Comparison of ENCODE assay signal across 13 cellular contexts in genomic region chr12:14937689-14938088, GRCh38. TPM values are rescaled to one million over a fixed set of nuclear protein-coding genes. Genes with fewer than 3 reads are reported as not detected.
DNase-seq lines count a peak whose midpoint lies in the region; ATAC-seq, FAIRE-seq and TF ChIP-seq lines count a peak whose summit lies in the region.
"Had no signal": no experiment of that assay in that cellular context is flagged by ENCODE, and none has a peak within 500 bp of the region (broad histone marks: within the 10 kb centered on the region; RNA-seq: fewer than 3 reads in every experiment).

No MANE protein-coding gene starts in this region.

- H2AK5ac ChIP-seq in IMR-90 (ENCODE audit: low read depth, low read length) = no peak overlapping the region

- no peak overlapping the region for H2BK120ac ChIP-seq in IMR-90 (ENCODE audit: low read depth, low read length)

- H3K9me1 ChIP-seq in IMR-90 (ENCODE audit: insufficient read depth, low read length) = no peaks in the 10 kb centered on the region

- dilution Hi-C loops in IMR-90 (cut with HindIII; ENCODE audit: low sequenced_read_pairs, unreplicated experiment) = no loop called here

- H3K4me1 ChIP-seq in IMR-90 (ENCODE audit: control insufficient read depth, insufficient read depth, low read length) (peaks cover 2% of the 10 kb centered on the region; the same call in 1 of the 2 replicates), astrocyte (ENCODE audit: insufficient read depth, low read length) (no peaks in the 10 kb centered on the region)

- H4K8ac ChIP-seq in IMR-90 (ENCODE audit: low read depth in 2 of 2, low read length in 2 of 2) = no peak overlapping the region

- H3K4me2 ChIP-seq in IMR-90 (ENCODE audit: low read depth, low read length) (no peak overlapping the region), astrocyte (ENCODE audit: low read length) (no peak overlapping the region)

- H2AFZ ChIP-seq in IMR-90 (replicated peaks; ENCODE audit: low read length, poor library complexity) = no peak overlapping the region
- H2AFZ ChIP-seq in astrocyte (ENCODE audit: low read depth, low read length) = no peak overlapping the region

- peaks cover 3% of the 10 kb centered on the region for H3K9me3 Mint-ChIP-seq in astrocyte (ENCODE audit: unreplicated experiment)
- no peaks in the 10 kb centered on the region for H3K9me3 Mint-ChIP-seq in stimulated activated naive CD8-positive, alpha-beta T cell treated with anti-CD3 and anti-CD28 coated beads, Interleukin-15, amount 100 ng/mL, for 72 hours

- H3K27me3 ChIP-seq in IMR-90 (ENCODE audit: control insufficient read depth, insufficient read depth, low read length) (no peaks in the 10 kb centered on the region), astrocyte (ENCODE audit: insufficient read depth, low read length) (no peaks in the 10 kb centered on the region)

- no peak overlapping the region for H3K56ac ChIP-seq in IMR-90 (ENCODE audit: extremely low read depth, insufficient read depth, low read length)

- peaks cover 6% of the 10 kb centered on the region for H3K4me1 Mint-ChIP-seq in astrocyte (ENCODE audit: low read depth, unreplicated experiment)
- peaks cover 47% of the 10 kb centered on the region for H3K4me1 Mint-ChIP-seq in stimulated activated naive CD8-positive, alpha-beta T cell treated with anti-CD3 and anti-CD28 coated beads, Interleukin-15, amount 100 ng/mL, for 72 hours

- TF ChIP-seq RAD21 in IMR-90 (IDR thresholded peaks at IDR 0.05; ENCODE audit: low read length) = no peak

- BruUV-seq in IMR-90 (replicated peaks; lab: Mats Ljungman, UMichigan) = no TSS peak

- no peak overlapping the region for H2BK20ac ChIP-seq in IMR-90 (ENCODE audit: low read depth, low read length)

- no peak overlapping the region for H3K23ac ChIP-seq in IMR-90 (ENCODE audit: low read depth, low read length)

- no peak for TF ChIP-seq POLR2A in IMR-90 (IDR thresholded peaks at IDR 0.05; ENCODE audit: low read depth, low read length)

- 0 out of 2 replicates have a peak, but pooled peaks have one; percentile 8 for TF ChIP-seq CTCF in IMR-90 (conservative IDR thresholded peaks at IDR 0.05; ENCODE audit: low read depth, low read length)
- TF ChIP-seq CTCF in astrocyte (IDR thresholded peaks at IDR 0.05; ENCODE audit: insufficient read depth, low read depth, low read length) = no peak

- no peak overlapping the region for H4K5ac ChIP-seq in IMR-90 (ENCODE audit: low read depth, low read length)

- H4K20me1 ChIP-seq in IMR-90 (ENCODE audit: insufficient read depth, low read length) (no peaks in the 10 kb centered on the region), astrocyte (ENCODE audit: insufficient read depth, low read length) (no peaks in the 10 kb centered on the region)

- peak overlapping the region; percentile 71 for H3K27ac Mint-ChIP-seq in astrocyte (ENCODE audit: unreplicated experiment)
- H3K27ac Mint-ChIP-seq in stimulated activated naive CD8-positive, alpha-beta T cell treated with anti-CD3 and anti-CD28 coated beads, Interleukin-15, amount 100 ng/mL, for 72 hours = peak overlapping the region; percentile 5 to 77

- intact Hi-C loops in IMR-90 (cut with micrococcal nuclease) = no loop called here

- no peak overlapping the region for H3K14ac ChIP-seq in IMR-90 (replicated peaks; ENCODE audit: low read depth, low read length)

- no peak for FAIRE-seq in astrocyte (lab: Jason Lieb, UNC)

- H4K91ac ChIP-seq in IMR-90 (ENCODE audit: insufficient read depth, low read depth, low read length) = no peak overlapping the region

- H3K36me3 ChIP-seq in IMR-90 (ENCODE audit: control insufficient read depth, insufficient read depth, low read length) = no peaks in the 10 kb centered on the region
- H3K36me3 ChIP-seq in astrocyte (ENCODE audit: insufficient read depth, low read length) = no peaks in the 10 kb centered on the region

- H3K79me1 ChIP-seq in IMR-90 (ENCODE audit: low read depth in 1 of 2, low read length in 2 of 2) = no peaks in the 10 kb centered on the region

- no peak overlapping the region for H3K4ac ChIP-seq in IMR-90 (ENCODE audit: low read depth, low read length)

- CTCF ChIA-PET in IMR-90 (lab: Yijun Ruan, JAX) = interaction anchor here (0.5 to 0.6 kb wide), 2 partner anchors 632 to 808 kb away, joined by 3 to 12 read pairs; no protein-coding TSS in a partner anchor

- in situ Hi-C loops in IMR-90 (cut with MboI; ENCODE audit: low sequenced_read_pairs) = no loop called here

- H3K9me3 ChIP-seq in IMR-90 (ENCODE audit: control insufficient read depth, insufficient read depth, low read length) = no peaks in the 10 kb centered on the region
- no peaks in the 10 kb centered on the region for H3K9me3 ChIP-seq in astrocyte (ENCODE audit: insufficient read depth, low read depth, low read length)

- no peak overlapping the region for H3K4me3 Mint-ChIP-seq in astrocyte (ENCODE audit: unreplicated experiment)
- H3K4me3 Mint-ChIP-seq in stimulated activated naive CD8-positive, alpha-beta T cell treated with anti-CD3 and anti-CD28 coated beads, Interleukin-15, amount 100 ng/mL, for 72 hours = no peak overlapping the region
- H3K4me3 Mint-ChIP-seq: brain had no signal

- peak; percentile 22 for DNase-seq in activated naive CD4-positive, alpha-beta T cell treated with anti-CD3 and anti-CD28 coated beads, Interleukin-2, amount 50 U/mL, for 16 hours
- no peak for DNase-seq in activated naive CD4-positive, alpha-beta T cell (lab: John Stamatoyannopoulos, UW)
- DNase-seq in IMR-90 (no peak), astrocyte (ENCODE audit: low read depth) (no peak), AG08396 (ENCODE audit: low spot score) (no peak), middle frontal gyrus (ENCODE audit: extremely low spot score, low spot score) (no peak)
- no peak for DNase-seq in stimulated activated naive CD8-positive, alpha-beta T cell treated with anti-CD3 and anti-CD28 coated beads, Interleukin-15, amount 100 ng/mL, for 72 hours
- DNase-seq: C1 segment of cervical spinal cord had no signal

- POLR2A ChIA-PET in IMR-90 (lab: Charles Lee; ENCODE audit: unreplicated experiment) = no interaction called here

- H3K27ac ChIP-seq in IMR-90 (ENCODE audit: insufficient read depth, low read length) = no peak overlapping the region
- H3K27ac ChIP-seq in astrocyte (ENCODE audit: low read depth, low read length) = no peak overlapping the region

- ATAC-seq in IMR-90 (ENCODE audit: low read depth) = no peak
- peak; percentile 41 for ATAC-seq in stimulated activated naive CD8-positive, alpha-beta T cell treated with anti-CD3 and anti-CD28 coated beads, Interleukin-15, amount 100 ng/mL, for 72 hours
- ATAC-seq in GM21717 (IDR thresholded peaks at IDR 0.05; ENCODE audit: unreplicated experiment) = no peak

- no peak overlapping the region for H3K4me3 ChIP-seq in IMR-90 (ENCODE audit: insufficient read depth, low read depth, low read length)
- H3K4me3 ChIP-seq in astrocyte (ENCODE audit: insufficient read depth, low read depth, low read length) = no peak overlapping the region

- H3K9ac ChIP-seq in IMR-90 (ENCODE audit: low read depth, low read length) = no peak overlapping the region
- H3K9ac ChIP-seq in astrocyte (ENCODE audit: low read length) = no peak overlapping the region

- no peak overlapping the region for H2AK9ac ChIP-seq in IMR-90 (replicated peaks; ENCODE audit: low read depth, low read length, poor library complexity)

- no peaks in the 10 kb centered on the region for H3K27me3 Mint-ChIP-seq in astrocyte (ENCODE audit: low read depth, unreplicated experiment)
- no peaks in the 10 kb centered on the region for H3K27me3 Mint-ChIP-seq in stimulated activated naive CD8-positive, alpha-beta T cell treated with anti-CD3 and anti-CD28 coated beads, Interleukin-15, amount 100 ng/mL, for 72 hours

- no peaks in the 10 kb centered on the region for H3K79me2 ChIP-seq in astrocyte (ENCODE audit: insufficient read depth, low read length)

- H3K36me3 Mint-ChIP-seq in astrocyte (ENCODE audit: low read depth, unreplicated experiment) = peaks cover 8% of the 10 kb centered on the region
- H3K36me3 Mint-ChIP-seq: brain had no signal

- no peak overlapping the region for H2BK15ac ChIP-seq in IMR-90 (ENCODE audit: low read depth, low read length)

- H3K18ac ChIP-seq in IMR-90 (ENCODE audit: low read depth, low read length) = no peak overlapping the region

- H2BK5ac ChIP-seq in IMR-90 (ENCODE audit: low read depth, low read length, poor library complexity, severe bottlenecking) = no peak overlapping the region

- WGBS in IMR-90 (ENCODE audit: extremely low coverage in 2 of 2, insufficient read length in 1 of 2), 2 experiments = no CpG with 5 or more reads among the region's 1 CpG

TF ChIP-seq in IMR-90, 13 proteins besides CTCF, POLR2A, EP300 and RAD21 (continues in another document):
- TF ChIP-seq RFX5 (IDR thresholded peaks at IDR 0.05; ENCODE audit: low read depth, low read length) (no peak), CEBPB (IDR thresholded peaks at IDR 0.05; ENCODE audit: low read depth, low read length) (no peak)
- TF ChIP-seq, protein P1, sequence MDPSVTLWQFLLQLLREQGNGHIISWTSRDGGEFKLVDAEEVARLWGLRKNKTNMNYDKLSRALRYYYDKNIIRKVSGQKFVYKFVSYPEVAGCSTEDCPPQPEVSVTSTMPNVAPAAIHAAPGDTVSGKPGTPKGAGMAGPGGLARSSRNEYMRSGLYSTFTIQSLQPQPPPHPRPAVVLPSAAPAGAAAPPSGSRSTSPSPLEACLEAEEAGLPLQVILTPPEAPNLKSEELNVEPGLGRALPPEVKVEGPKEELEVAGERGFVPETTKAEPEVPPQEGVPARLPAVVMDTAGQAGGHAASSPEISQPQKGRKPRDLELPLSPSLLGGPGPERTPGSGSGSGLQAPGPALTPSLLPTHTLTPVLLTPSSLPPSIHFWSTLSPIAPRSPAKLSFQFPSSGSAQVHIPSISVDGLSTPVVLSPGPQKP (IDR thresholded peaks at IDR 0.05; ENCODE audit: borderline replicate concordance, low read depth, low read length) = no peak

RNA-seq across cellular contexts. Expression of gene ERP27, which starts 0.6 kb away (rescaled TPM):
- not detected in 2 replicates for total RNA-seq in IMR-90 (2012; rRNA removed)
- polyA plus RNA-seq in IMR-90 (2012; rRNA removed) = not detected in 2 replicates
- polyA plus RNA-seq in IMR-90 (2012; cell fraction: cytosol; rRNA removed) = not detected in 2 replicates
- polyA plus RNA-seq in IMR-90 (2012; cell fraction: nucleus; rRNA removed; ENCODE audit: low replicate concordance) = not detected in 2 replicates
- total RNA-seq in astrocyte = 0.29 and 1.0 TPM in 2 replicates
- total RNA-seq: M059J had no signal

RNA-seq across cellular contexts. Expression of gene ARHGDIB, which starts 23.7 kb away (rescaled TPM):
- total RNA-seq in IMR-90 (2012; rRNA removed) (24.9 and 28.1 TPM in 2 replicates), astrocyte (14.6 and 19.0 TPM in 2 replicates)
- 30.7 and 31.8 TPM in 2 replicates for polyA plus RNA-seq in IMR-90 (2012; rRNA removed)
- 14.3 and 33.3 TPM in 2 replicates for polyA plus RNA-seq in IMR-90 (2012; cell fraction: cytosol; rRNA removed)
- polyA plus RNA-seq in IMR-90 (2012; cell fraction: nucleus; rRNA removed; ENCODE audit: low replicate concordance) = 4.4 and 8.4 TPM in 2 replicates

RNA-seq across cellular contexts. Expression of gene PDE6H, which starts 35.2 kb away (rescaled TPM):
- total RNA-seq in IMR-90 (2012; rRNA removed) = not detected in 2 replicates
- not detected in 2 replicates for polyA plus RNA-seq in IMR-90 (2012; rRNA removed)
- not detected in 2 replicates for polyA plus RNA-seq in IMR-90 (2012; cell fraction: cytosol; rRNA removed)
- polyA plus RNA-seq in IMR-90 (2012; cell fraction: nucleus; rRNA removed; ENCODE audit: low replicate concordance) = not detected in 2 replicates
- total RNA-seq in astrocyte = not detected in 2 replicates
- total RNA-seq: M059J, renal cortical epithelial cell, subcutaneous adipose tissue had no signal

RNA-seq across cellular contexts. Expression of gene MGP, which starts 52.0 kb away (rescaled TPM):
- total RNA-seq in IMR-90 (2012; rRNA removed) = 0.56 and 1.4 TPM in 2 replicates
- polyA plus RNA-seq in IMR-90 (2012; rRNA removed) = 1.9 and 2.7 TPM in 2 replicates
- polyA plus RNA-seq in IMR-90 (2012; cell fraction: cytosol; rRNA removed) = 0.65 and 1.2 TPM in 2 replicates
- 0.10 and 0.57 TPM in 2 replicates for polyA plus RNA-seq in IMR-90 (2012; cell fraction: nucleus; rRNA removed; ENCODE audit: low replicate concordance)
- not detected in 2 replicates for total RNA-seq in astrocyte
